Comparison of ENCODE assay signal across 18 cellular contexts in genomic region chr1:59695301-59695700, GRCh38.
DNase-seq lines count a peak whose midpoint lies in the region; ATAC-seq and TF ChIP-seq lines count a peak whose summit lies in the region.
"Had no signal": no experiment of that assay in that cellular context is flagged by ENCODE, and none has a peak within 500 bp of the region (broad histone marks: within the 10 kb centered on the region; RNA-seq: fewer than 3 reads in every experiment).

No MANE protein-coding gene starts in this region.

- H3F3A ChIP-seq in SK-N-SH (replicated peaks; ENCODE audit: insufficient read depth), result no peaks in the 10 kb centered on the region

- H3K9me1 ChIP-seq in IMR-90 (ENCODE audit: insufficient read depth, low read length), result no peaks in the 10 kb centered on the region

- H2AK5ac ChIP-seq in IMR-90 (ENCODE audit: low read depth, low read length), result no peak overlapping the region

- H2BK120ac ChIP-seq in IMR-90 (ENCODE audit: low read depth, low read length), result no peak overlapping the region

- intact Hi-C loops in IMR-90 (cut with micrococcal nuclease) (loop anchor here (5.0 kb wide), 4 partner anchors 213 to 793 kb away; no protein-coding TSS in a partner anchor), esophagus muscularis mucosa (cut with DNase I) (loop anchor here (10.0 kb wide), 1 partner anchor 790 kb away; no protein-coding TSS in a partner anchor)
- intact Hi-C loops in activated CD4-positive, alpha-beta memory T cell treated with anti-CD3 and anti-CD28 coated beads for 36 hours (cut with micrococcal nuclease), result loop anchor here (10.0 kb wide), 2 partner anchors 550 to 650 kb away; no protein-coding TSS in a partner anchor

- no peak overlapping the region for H4K91ac ChIP-seq in IMR-90 (ENCODE audit: insufficient read depth, low read depth, low read length)

- BruUV-seq in IMR-90 (replicated peaks; lab: Mats Ljungman, UMichigan), result no TSS peak

- WGBS in IMR-90 (ENCODE audit: extremely low coverage in 2 of 2, insufficient read length in 1 of 2), 2 experiments, result no CpG with 5 or more reads among the region's 4 CpGs
- 98% methylated on average over 4 of the region's 4 CpGs for WGBS in esophagus muscularis mucosa
- WGBS in SK-N-SH (ENCODE audit: low lambda C conversion rate), result 88% methylated on average over 4 of the region's 4 CpGs

- H3K9me3 ChIP-seq in IMR-90 (ENCODE audit: control insufficient read depth, insufficient read depth, low read length) (no peaks in the 10 kb centered on the region; the same call in 1 of the 2 replicates), esophagus muscularis mucosa (no peaks in the 10 kb centered on the region), SK-N-SH (no peaks in the 10 kb centered on the region)
- H3K9me3 ChIP-seq: A549 had no signal

- H3K9me2 ChIP-seq in SK-N-SH, result no peaks in the 10 kb centered on the region

- no peaks in the 10 kb centered on the region for H3K27me3 Mint-ChIP-seq in activated CD4-positive, alpha-beta memory T cell treated with anti-CD3 and anti-CD28 coated beads for 36 hours
- H3K27me3 Mint-ChIP-seq: CD4-positive, CD25-positive, alpha-beta regulatory T cell had no signal

- H4K8ac ChIP-seq in IMR-90 (ENCODE audit: low read depth in 2 of 2, low read length in 2 of 2), result no peak overlapping the region

- H3K79me1 ChIP-seq in IMR-90 (ENCODE audit: low read depth in 1 of 2, low read length in 2 of 2), result no peaks in the 10 kb centered on the region

- H3K36me3 Mint-ChIP-seq in activated CD4-positive, alpha-beta memory T cell treated with anti-CD3 and anti-CD28 coated beads for 36 hours, result no peaks in the 10 kb centered on the region
- H3K36me3 Mint-ChIP-seq: CD4-positive, CD25-positive, alpha-beta regulatory T cell had no signal

- no peak overlapping the region for H3K14ac ChIP-seq in IMR-90 (replicated peaks; ENCODE audit: low read depth, low read length)

- no peak overlapping the region for H4K5ac ChIP-seq in IMR-90 (ENCODE audit: low read depth, low read length)

- H2BK5ac ChIP-seq in IMR-90 (ENCODE audit: low read depth, low read length, poor library complexity, severe bottlenecking), result no peak overlapping the region

- no peak overlapping the region for H2AK9ac ChIP-seq in IMR-90 (replicated peaks; ENCODE audit: low read depth, low read length, poor library complexity)

- H3K36me3 ChIP-seq in IMR-90 (ENCODE audit: control insufficient read depth, insufficient read depth, low read length), result no peaks in the 10 kb centered on the region
- H3K36me3 ChIP-seq in esophagus muscularis mucosa, result no peaks in the 10 kb centered on the region
- no peaks in the 10 kb centered on the region for H3K36me3 ChIP-seq in SK-N-SH (replicated peaks in 1 of 2; ENCODE audit: control insufficient read depth in 1 of 2, insufficient read depth in 2 of 2, low read length in 1 of 2)

- TF ChIP-seq POLR2A in IMR-90 (IDR thresholded peaks at IDR 0.05; ENCODE audit: low read depth, low read length) (no peak), esophagus muscularis mucosa (IDR thresholded peaks at IDR 0.05; ENCODE audit: low read depth) (no peak)

- peaks cover 17% of the 10 kb centered on the region for H3K4me1 Mint-ChIP-seq in activated CD4-positive, alpha-beta memory T cell treated with anti-CD3 and anti-CD28 coated beads for 36 hours (ENCODE audit: low read depth)

- H3K4ac ChIP-seq in IMR-90 (ENCODE audit: low read depth, low read length), result no peak overlapping the region

- H3K27me3 ChIP-seq in IMR-90 (ENCODE audit: control insufficient read depth, insufficient read depth, low read length) (no peaks in the 10 kb centered on the region), esophagus muscularis mucosa (no peaks in the 10 kb centered on the region), SK-N-SH (ENCODE audit: insufficient read depth) (no peaks in the 10 kb centered on the region)

- no peak for TF ChIP-seq RAD21 in IMR-90 (IDR thresholded peaks at IDR 0.05; ENCODE audit: low read length)
- no peak for TF ChIP-seq RAD21 in SK-N-SH (IDR thresholded peaks at IDR 0.05; ENCODE audit: low read length)

- H3K27ac Mint-ChIP-seq in activated CD4-positive, alpha-beta memory T cell treated with anti-CD3 and anti-CD28 coated beads for 36 hours, result no peak overlapping the region
- H3K27ac Mint-ChIP-seq: CD4-positive, CD25-positive, alpha-beta regulatory T cell had no signal

- no peaks in the 10 kb centered on the region for H3K79me2 ChIP-seq in SK-N-SH (ENCODE audit: insufficient read depth)

- H2AFZ ChIP-seq in IMR-90 (replicated peaks; ENCODE audit: low read length, poor library complexity), result no peak overlapping the region
- no peak overlapping the region for H2AFZ ChIP-seq in SK-N-SH (ENCODE audit: low read depth)

- H3K9me3 Mint-ChIP-seq in activated CD4-positive, alpha-beta memory T cell treated with anti-CD3 and anti-CD28 coated beads for 36 hours, result no peaks in the 10 kb centered on the region

- no peak for ATAC-seq in IMR-90 (ENCODE audit: low read depth)
- ATAC-seq: A549, GM12878, SK-N-SH treated with all-trans-retinoic acid at 6 μM for 48 hours had no signal

- POLR2A ChIA-PET in IMR-90 (lab: Charles Lee; ENCODE audit: unreplicated experiment) (no interaction called here), SK-N-SH (lab: Yijun Ruan, JAX) (no interaction called here)
- POLR2A ChIA-PET in activated CD4-positive, alpha-beta memory T cell treated with anti-CD3 and anti-CD28 coated beads for 36 hours (lab: Charles Lee), result no interaction called here

- H3K9ac ChIP-seq in IMR-90 (ENCODE audit: low read depth, low read length) (no peak overlapping the region), SK-N-SH (no peak overlapping the region)

- no peak for TF ChIP-seq CTCF in IMR-90 (conservative IDR thresholded peaks at IDR 0.05; ENCODE audit: low read depth, low read length)
- no peak for TF ChIP-seq CTCF in esophagus muscularis mucosa (IDR thresholded peaks at IDR 0.05)
- TF ChIP-seq CTCF in SK-N-SH (IDR thresholded peaks at IDR 0.05), result no peak

- no peak overlapping the region for H3K27ac ChIP-seq in IMR-90 (ENCODE audit: insufficient read depth, low read length)
- H3K27ac ChIP-seq in esophagus muscularis mucosa (replicated peaks in 1 of 4), result no peak overlapping the region
- H3K27ac ChIP-seq in SK-N-SH (ENCODE audit: low read depth in 2 of 2, low read length in 1 of 2), result no peak overlapping the region
- H3K27ac ChIP-seq: A549 had no signal

- dilution Hi-C loops in IMR-90 (cut with HindIII; ENCODE audit: low sequenced_read_pairs, unreplicated experiment), result no loop called here

- no peak overlapping the region for H3K23ac ChIP-seq in IMR-90 (ENCODE audit: low read depth, low read length)

- H2BK20ac ChIP-seq in IMR-90 (ENCODE audit: low read depth, low read length), result no peak overlapping the region

- H3K4me3 Mint-ChIP-seq in activated CD4-positive, alpha-beta memory T cell treated with anti-CD3 and anti-CD28 coated beads for 36 hours, result no peak overlapping the region
- H3K4me3 Mint-ChIP-seq: CD4-positive, CD25-positive, alpha-beta regulatory T cell had no signal

- no peak overlapping the region for H3K56ac ChIP-seq in IMR-90 (ENCODE audit: extremely low read depth, insufficient read depth, low read length)

- peak overlapping the region; percentile 46; the same call in 1 of the 2 replicates for H3K18ac ChIP-seq in IMR-90 (ENCODE audit: low read depth, low read length)

- TF ChIP-seq EP300 in esophagus muscularis mucosa (IDR thresholded peaks at IDR 0.05) (no peak), SK-N-SH (IDR thresholded peaks at IDR 0.05; ENCODE audit: borderline replicate concordance in 1 of 2, low read depth in 1 of 2, low read length in 1 of 2) (no peak)

- in situ Hi-C loops in IMR-90 (cut with MboI; ENCODE audit: low sequenced_read_pairs), result no loop called here

- H3K4me1 ChIP-seq in IMR-90 (ENCODE audit: control insufficient read depth, insufficient read depth, low read length) (no peaks in the 10 kb centered on the region; the same call in 1 of the 2 replicates), esophagus muscularis mucosa (peaks cover 3 to 28% (median 26%) of the 10 kb centered on the region in 4 donors), SK-N-SH (ENCODE audit: control insufficient read depth in 1 of 2, insufficient read depth in 2 of 2, low read depth in 1 of 2, low read length in 1 of 2) (peaks cover 17 to 27% of the 10 kb centered on the region in 2 experiments)

- no peak overlapping the region for H3K4me3 ChIP-seq in IMR-90 (ENCODE audit: insufficient read depth, low read depth, low read length)
- H3K4me3 ChIP-seq in esophagus muscularis mucosa, result no peak overlapping the region
- no peak overlapping the region for H3K4me3 ChIP-seq in SK-N-SH (ENCODE audit: low read depth in 2 of 2, low read length in 1 of 2)
- H3K4me3 ChIP-seq: A549, GM12878 had no signal

- no peaks in the 10 kb centered on the region for H4K20me1 ChIP-seq in IMR-90 (ENCODE audit: insufficient read depth, low read length)
- H4K20me1 ChIP-seq in SK-N-SH (ENCODE audit: insufficient read depth), result no peaks in the 10 kb centered on the region

- no peak overlapping the region for H3K4me2 ChIP-seq in IMR-90 (ENCODE audit: low read depth, low read length)
- no peak overlapping the region for H3K4me2 ChIP-seq in SK-N-SH
- H3K4me2 ChIP-seq: A549 had no signal

- CTCF ChIA-PET in IMR-90 (lab: Yijun Ruan, JAX), result no interaction called here
- CTCF ChIA-PET in SK-N-SH (lab: Yijun Ruan, JAX), result no interaction called here
- CTCF ChIA-PET in activated CD4-positive, alpha-beta memory T cell treated with anti-CD3 and anti-CD28 coated beads for 36 hours (lab: Charles Lee), result no interaction called here

- H2BK15ac ChIP-seq in IMR-90 (ENCODE audit: low read depth, low read length), result no peak overlapping the region; the same call in 2 of the 3 replicates

- peak; percentile 57 for DNase-seq in EH (ENCODE audit: low read depth)
- no peak for DNase-seq in IMR-90
- DNase-seq in esophagus muscularis mucosa (ENCODE audit: extremely low spot score), result peak; percentile 57
- peak; percentile 34 for DNase-seq in renal cortical epithelial cell (ENCODE audit: low read depth)
- DNase-seq in SK-N-SH, result no peak
- DNase-seq in stimulated activated CD8-positive, alpha-beta memory T cell treated with anti-CD3 and anti-CD28 coated beads, Interleukin-4, amount 100 ng/mL, for 48 hours, result no peak
- DNase-seq in activated CD4-positive, alpha-beta memory T cell treated with anti-CD3 and anti-CD28 coated beads for 36 hours, result no peak
- DNase-seq: CD4-positive, CD25-positive, alpha-beta regulatory T cell; Kasumi-1; MV-4-11; NCI-H1417 treated with DMSO at 0.1 percent for 48 hours; NCI-H1930; NCI-H446; NCI-H69; SHP77 had no signal

TF ChIP-seq in IMR-90, 13 proteins besides CTCF, POLR2A, EP300 and RAD21:
- TF ChIP-seq MAFK (IDR thresholded peaks at IDR 0.05; ENCODE audit: low read depth, low read length), result no peak
- TF ChIP-seq CEBPB (IDR thresholded peaks at IDR 0.05; ENCODE audit: low read depth, low read length), result peak; percentile 34; the same call in 1 of the 2 replicates

Comparison
In these comparisons a context has a peak if more than half of its experiments do, and no peak if none do; other contexts are left out.
1. DNase-seq: peak in EH (single experiment), esophagus muscularis mucosa (single experiment) and renal cortical epithelial cell (single experiment); none in IMR-90 (single experiment), SK-N-SH (single experiment), stimulated activated CD8-positive, alpha-beta memory T cell treated with anti-CD3 and anti-CD28 coated beads, Interleukin-4, amount 100 ng/mL, for 48 hours (single experiment) and activated CD4-positive, alpha-beta memory T cell treated with anti-CD3 and anti-CD28 coated beads for 36 hours (single experiment).